26 cellular contexts compared by ENCODE assay signal in the genomic region with DNA sequence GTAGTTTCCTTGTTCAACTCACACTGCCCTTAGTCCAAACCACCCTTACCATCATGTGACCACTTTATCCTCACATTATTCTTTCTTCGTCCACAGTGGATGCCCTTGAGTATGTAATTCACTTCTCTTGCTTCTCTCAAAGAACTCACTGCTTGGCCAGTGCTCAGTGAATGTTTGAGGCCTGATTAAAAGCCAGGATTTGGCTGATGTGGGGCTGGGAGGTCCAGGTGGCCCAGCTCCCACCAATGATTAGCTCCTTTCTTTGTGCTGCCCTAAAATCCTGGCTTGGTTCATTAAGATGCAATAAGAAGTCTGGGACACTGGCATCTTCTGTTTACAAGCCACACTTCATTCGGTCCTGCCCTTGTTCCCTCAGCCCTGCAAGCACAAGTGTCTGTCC.
"Had no signal": no experiment of that assay in that cellular context is flagged by ENCODE, and none has a peak within 500 bp of the region (broad histone marks: within the 10 kb centered on the region; RNA-seq: fewer than 3 reads in every experiment).

No MANE protein-coding gene starts in this region.

- H3K79me2 ChIP-seq: parathyroid adenoma had no signal

- H3K4me1 ChIP-seq: ascending aorta, esophagus squamous epithelium, parathyroid adenoma, uterus had no signal

- DNase-seq: activated CD4-positive, alpha-beta T cell treated with anti-CD3 and anti-CD28 coated beads for 48 hours; activated CD4-positive, alpha-beta T cell treated with anti-CD3 and anti-CD28 coated beads, Interleukin-2, amount 50 U/mL, for 48 hours; activated CD8-positive, alpha-beta memory T cell treated with anti-CD3 and anti-CD28 coated beads, Interleukin-2, amount 50 U/mL, for 4 hours; activated gamma-delta T cell; activated naive CD4-positive, alpha-beta T cell treated with anti-CD3 and anti-CD28 coated beads, Interleukin-2, amount 10 ng/mL, durations not matched to agents 7 days and 5 days; activated naive CD8-positive, alpha-beta T cell treated with anti-CD3 and anti-CD28 coated beads, Interleukin-2, amount 10 ng/mL, durations not matched to agents 7 days and 5 days; activated T-cell treated with anti-CD3 and anti-CD28 coated beads, Interleukin-2, amount 50 U/mL, for 1 hour; dorsolateral prefrontal cortex; esophagus squamous epithelium; glutamatergic neuron; left cardiac atrium; left ventricle myocardium superior; mammary epithelial cell; naive thymus-derived CD8-positive, alpha-beta T cell; stimulated activated CD4-positive, alpha-beta T cell treated with anti-CD3 and anti-CD28 coated beads, Interleukin-4, amount 100 ng/mL, for 24 hours; T-helper 9 cell; uterus had no signal

- H3K27ac ChIP-seq: ascending aorta, cardiac muscle cell, coronary artery, dorsolateral prefrontal cortex, esophagus squamous epithelium, parathyroid adenoma, skin epidermis, uterus, VCaP had no signal

- H3K27me3 ChIP-seq: ascending aorta, cardiac muscle cell, dorsolateral prefrontal cortex, esophagus squamous epithelium, uterus had no signal

- H2AFZ ChIP-seq: parathyroid adenoma had no signal

- H3K4me3 ChIP-seq: ascending aorta, cardiac muscle cell, coronary artery, dorsolateral prefrontal cortex, esophagus squamous epithelium, skin epidermis, uterus had no signal

- H3K36me3 ChIP-seq: ascending aorta, cardiac muscle cell, esophagus squamous epithelium, uterus had no signal

- H3K9me3 ChIP-seq: ascending aorta, esophagus squamous epithelium, uterus had no signal

- FAIRE-seq: frontal cortex, keratinocyte, TTC549 had no signal

- H3K9ac ChIP-seq: parathyroid adenoma had no signal
